1 cellular context compared by ENCODE assay signal in the genomic region with DNA sequence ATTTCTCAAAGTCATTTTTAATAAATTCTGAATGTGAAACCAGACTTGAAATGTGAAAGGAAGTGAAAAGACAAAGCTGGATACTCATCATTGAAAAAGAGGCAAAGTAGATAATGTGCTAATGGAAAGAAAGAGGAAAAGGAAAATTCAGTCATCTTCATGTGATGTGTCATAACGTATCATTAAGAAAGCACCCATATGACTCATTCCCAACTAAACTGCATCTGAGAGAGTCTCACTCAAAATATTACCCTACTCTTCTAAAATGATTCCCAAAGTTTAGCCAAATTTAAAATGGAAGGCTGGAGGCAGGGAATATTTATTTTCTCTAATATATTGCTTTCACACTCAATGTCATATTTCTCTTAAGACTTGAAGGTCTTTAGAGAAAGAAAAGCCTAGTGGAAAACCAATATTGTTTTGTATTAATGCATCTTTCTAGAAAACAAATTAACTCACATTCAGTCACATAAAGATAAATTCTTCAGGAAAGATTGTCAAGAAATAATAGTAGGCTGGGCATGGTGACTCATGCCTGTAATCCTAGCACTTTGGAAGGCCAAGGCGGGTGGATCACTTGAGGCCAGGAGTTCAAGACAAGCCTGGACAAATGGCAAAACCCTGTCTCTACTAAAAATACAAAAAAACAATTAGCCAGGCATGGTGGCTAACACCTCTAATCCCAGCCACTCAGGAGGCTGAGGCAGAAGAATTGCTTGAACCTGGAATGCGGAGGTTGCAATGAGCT.
TF ChIP-seq lines count a peak whose summit lies in the region.

No MANE protein-coding gene starts in this region.

TF ChIP-seq in HEK293, 187 proteins besides CTCF, POLR2A, EP300 and RAD21 (continued from another document):
- TF ChIP-seq, protein P1, sequence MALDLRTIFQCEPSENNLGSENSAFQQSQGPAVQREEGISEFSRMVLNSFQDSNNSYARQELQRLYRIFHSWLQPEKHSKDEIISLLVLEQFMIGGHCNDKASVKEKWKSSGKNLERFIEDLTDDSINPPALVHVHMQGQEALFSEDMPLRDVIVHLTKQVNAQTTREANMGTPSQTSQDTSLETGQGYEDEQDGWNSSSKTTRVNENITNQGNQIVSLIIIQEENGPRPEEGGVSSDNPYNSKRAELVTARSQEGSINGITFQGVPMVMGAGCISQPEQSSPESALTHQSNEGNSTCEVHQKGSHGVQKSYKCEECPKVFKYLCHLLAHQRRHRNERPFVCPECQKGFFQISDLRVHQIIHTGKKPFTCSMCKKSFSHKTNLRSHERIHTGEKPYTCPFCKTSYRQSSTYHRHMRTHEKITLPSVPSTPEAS (tag by site-specific recombination; IDR thresholded peaks at IDR 0.05) = no peak
- TF ChIP-seq ZNF184 (tag by site-specific recombination; IDR thresholded peaks at IDR 0.05) (peak; percentile 82; the same call in 1 of the 2 replicates), ZNF274 (IDR thresholded peaks at IDR 0.05; ENCODE audit: low read length) (no peak), ZNF274 (tag by site-specific recombination; IDR thresholded peaks at IDR 0.05; ENCODE audit: borderline replicate concordance) (no peak), ZNF266 (tag by site-specific recombination; IDR thresholded peaks at IDR 0.05; ENCODE audit: low read depth) (no peak), ZNF548 (tag by site-specific recombination; IDR thresholded peaks at IDR 0.05) (no peak)
- TF ChIP-seq, protein P2, sequence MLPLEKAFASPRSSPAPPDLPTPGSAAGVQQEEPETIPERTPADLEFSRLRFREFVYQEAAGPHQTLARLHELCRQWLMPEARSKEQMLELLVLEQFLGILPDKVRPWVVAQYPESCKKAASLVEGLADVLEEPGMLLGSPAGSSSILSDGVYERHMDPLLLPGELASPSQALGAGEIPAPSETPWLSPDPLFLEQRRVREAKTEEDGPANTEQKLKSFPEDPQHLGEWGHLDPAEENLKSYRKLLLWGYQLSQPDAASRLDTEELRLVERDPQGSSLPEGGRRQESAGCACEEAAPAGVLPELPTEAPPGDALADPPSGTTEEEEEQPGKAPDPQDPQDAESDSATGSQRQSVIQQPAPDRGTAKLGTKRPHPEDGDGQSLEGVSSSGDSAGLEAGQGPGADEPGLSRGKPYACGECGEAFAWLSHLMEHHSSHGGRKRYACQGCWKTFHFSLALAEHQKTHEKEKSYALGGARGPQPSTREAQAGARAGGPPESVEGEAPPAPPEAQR (tag by site-specific recombination; IDR thresholded peaks at IDR 0.05) = no peak
